1 cellular context compared by ENCODE assay signal in genomic region chr1:93143136-93143535, GRCh38.
TF ChIP-seq lines count a peak whose summit lies in the region.

No MANE protein-coding gene starts in this region.

TF ChIP-seq in HepG2, 621 proteins besides CTCF, POLR2A, EP300 and RAD21:
- TF ChIP-seq CREB1 (IDR thresholded peaks at IDR 0.05) (no peak), CREB1 (CRISPR knock-in tag; IDR thresholded peaks at IDR 0.05) (no peak), ZBTB40 (IDR thresholded peaks at IDR 0.05) (no peak), ZBTB40 (CRISPR knock-in tag; IDR thresholded peaks at IDR 0.05) (no peak), RARA (CRISPR knock-in tag; IDR thresholded peaks at IDR 0.05) (no peak), RBAK (CRISPR knock-in tag; IDR thresholded peaks at IDR 0.05) (no peak), ZNF12 (CRISPR knock-in tag; IDR thresholded peaks at IDR 0.05) (no peak), NR3C1 (CRISPR knock-in tag; IDR thresholded peaks at IDR 0.05) (no peak), GABPB1 (CRISPR knock-in tag; IDR thresholded peaks at IDR 0.05) (no peak), RERE (CRISPR knock-in tag; IDR thresholded peaks at IDR 0.05; ENCODE audit: low read depth) (no peak), MATR3 (CRISPR knock-in tag; IDR thresholded peaks at IDR 0.05) (no peak), TAF15 (IDR thresholded peaks at IDR 0.05; ENCODE audit: low read depth, low read length, poor library complexity, severe bottlenecking) (no peak), ZNF709 (CRISPR knock-in tag; IDR thresholded peaks at IDR 0.05) (no peak), NR2C2 (CRISPR knock-in tag; IDR thresholded peaks at IDR 0.05; ENCODE audit: borderline replicate concordance) (no peak), ZNF674 (CRISPR knock-in tag; IDR thresholded peaks at IDR 0.05; ENCODE audit: low read depth) (no peak), ZNF703 (CRISPR knock-in tag; IDR thresholded peaks at IDR 0.05; ENCODE audit: borderline replicate concordance) (no peak), NR2F1 (CRISPR knock-in tag; IDR thresholded peaks at IDR 0.05) (no peak), SP1 (IDR thresholded peaks at IDR 0.05) (no peak), SP1 (CRISPR knock-in tag; IDR thresholded peaks at IDR 0.05) (no peak), ISX (CRISPR knock-in tag; conservative IDR thresholded peaks at IDR 0.05) (no peak), KDM4B (CRISPR knock-in tag; IDR thresholded peaks at IDR 0.05) (no peak), FOXA1 (IDR thresholded peaks at IDR 0.05) (no peak), FOXA1 (CRISPR knock-in tag; IDR thresholded peaks at IDR 0.05) (no peak)
- TF ChIP-seq, protein P1, sequence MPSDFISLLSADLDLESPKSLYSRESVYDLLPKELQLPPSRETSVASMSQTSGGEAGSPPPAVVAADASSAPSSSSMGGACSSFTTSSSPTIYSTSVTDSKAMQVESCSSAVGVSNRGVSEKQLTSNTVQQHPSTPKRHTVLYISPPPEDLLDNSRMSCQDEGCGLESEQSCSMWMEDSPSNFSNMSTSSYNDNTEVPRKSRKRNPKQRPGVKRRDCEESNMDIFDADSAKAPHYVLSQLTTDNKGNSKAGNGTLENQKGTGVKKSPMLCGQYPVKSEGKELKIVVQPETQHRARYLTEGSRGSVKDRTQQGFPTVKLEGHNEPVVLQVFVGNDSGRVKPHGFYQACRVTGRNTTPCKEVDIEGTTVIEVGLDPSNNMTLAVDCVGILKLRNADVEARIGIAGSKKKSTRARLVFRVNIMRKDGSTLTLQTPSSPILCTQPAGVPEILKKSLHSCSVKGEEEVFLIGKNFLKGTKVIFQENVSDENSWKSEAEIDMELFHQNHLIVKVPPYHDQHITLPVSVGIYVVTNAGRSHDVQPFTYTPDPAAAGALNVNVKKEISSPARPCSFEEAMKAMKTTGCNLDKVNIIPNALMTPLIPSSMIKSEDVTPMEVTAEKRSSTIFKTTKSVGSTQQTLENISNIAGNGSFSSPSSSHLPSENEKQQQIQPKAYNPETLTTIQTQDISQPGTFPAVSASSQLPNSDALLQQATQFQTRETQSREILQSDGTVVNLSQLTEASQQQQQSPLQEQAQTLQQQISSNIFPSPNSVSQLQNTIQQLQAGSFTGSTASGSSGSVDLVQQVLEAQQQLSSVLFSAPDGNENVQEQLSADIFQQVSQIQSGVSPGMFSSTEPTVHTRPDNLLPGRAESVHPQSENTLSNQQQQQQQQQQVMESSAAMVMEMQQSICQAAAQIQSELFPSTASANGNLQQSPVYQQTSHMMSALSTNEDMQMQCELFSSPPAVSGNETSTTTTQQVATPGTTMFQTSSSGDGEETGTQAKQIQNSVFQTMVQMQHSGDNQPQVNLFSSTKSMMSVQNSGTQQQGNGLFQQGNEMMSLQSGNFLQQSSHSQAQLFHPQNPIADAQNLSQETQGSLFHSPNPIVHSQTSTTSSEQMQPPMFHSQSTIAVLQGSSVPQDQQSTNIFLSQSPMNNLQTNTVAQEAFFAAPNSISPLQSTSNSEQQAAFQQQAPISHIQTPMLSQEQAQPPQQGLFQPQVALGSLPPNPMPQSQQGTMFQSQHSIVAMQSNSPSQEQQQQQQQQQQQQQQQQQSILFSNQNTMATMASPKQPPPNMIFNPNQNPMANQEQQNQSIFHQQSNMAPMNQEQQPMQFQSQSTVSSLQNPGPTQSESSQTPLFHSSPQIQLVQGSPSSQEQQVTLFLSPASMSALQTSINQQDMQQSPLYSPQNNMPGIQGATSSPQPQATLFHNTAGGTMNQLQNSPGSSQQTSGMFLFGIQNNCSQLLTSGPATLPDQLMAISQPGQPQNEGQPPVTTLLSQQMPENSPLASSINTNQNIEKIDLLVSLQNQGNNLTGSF (CRISPR knock-in tag; IDR thresholded peaks at IDR 0.05): no peak
